2 cellular contexts compared by ENCODE assay signal in the genomic region with DNA sequence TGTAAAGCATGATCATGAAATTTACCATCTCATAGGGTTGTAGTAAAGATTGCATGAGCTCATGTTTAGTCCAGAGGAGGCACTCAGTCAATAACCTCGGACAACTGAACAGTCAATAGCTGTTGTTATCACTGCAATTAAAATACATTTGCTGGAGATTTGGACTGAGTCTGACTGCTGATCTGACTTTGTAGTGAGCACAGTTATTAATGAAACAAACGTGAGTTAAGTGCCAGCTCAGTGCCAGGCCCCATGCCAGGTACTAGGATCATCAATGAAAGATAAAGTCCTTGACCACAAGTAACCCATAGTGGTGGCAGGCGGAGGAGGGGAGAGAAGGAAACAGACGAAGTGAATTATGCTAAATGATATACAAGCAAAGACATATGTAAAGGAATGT.
TF ChIP-seq lines count a peak whose summit lies in the region.

No MANE protein-coding gene starts in this region.

TF ChIP-seq in liver, 16 proteins besides CTCF, POLR2A, EP300 and RAD21:
- TF ChIP-seq YY1 (IDR thresholded peaks at IDR 0.05) (no peak), RXRA (IDR thresholded peaks at IDR 0.05) (peak in 1 of 2 donors; percentile 6), SP1 (IDR thresholded peaks at IDR 0.05) (no peak), FOXA2 (IDR thresholded peaks at IDR 0.05) (no peak), FOXA1 (IDR thresholded peaks at IDR 0.05) (no peak), GABPA (IDR thresholded peaks at IDR 0.05 in 1 of 2, conservative IDR thresholded peaks at IDR 0.05 in 1 of 2) (no peak), REST (IDR thresholded peaks at IDR 0.05) (no peak)
- TF ChIP-seq, protein P1, sequence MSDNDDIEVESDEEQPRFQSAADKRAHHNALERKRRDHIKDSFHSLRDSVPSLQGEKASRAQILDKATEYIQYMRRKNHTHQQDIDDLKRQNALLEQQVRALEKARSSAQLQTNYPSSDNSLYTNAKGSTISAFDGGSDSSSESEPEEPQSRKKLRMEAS (IDR thresholded peaks at IDR 0.05): peak; percentile 17
- TF ChIP-seq, protein P2, sequence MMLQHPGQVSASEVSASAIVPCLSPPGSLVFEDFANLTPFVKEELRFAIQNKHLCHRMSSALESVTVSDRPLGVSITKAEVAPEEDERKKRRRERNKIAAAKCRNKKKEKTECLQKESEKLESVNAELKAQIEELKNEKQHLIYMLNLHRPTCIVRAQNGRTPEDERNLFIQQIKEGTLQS (IDR thresholded peaks at IDR 0.05): no peak

TF ChIP-seq in HepG2, 621 proteins besides CTCF, POLR2A, EP300 and RAD21:
- TF ChIP-seq GPN1 (CRISPR knock-in tag; IDR thresholded peaks at IDR 0.05; ENCODE audit: borderline replicate concordance) (no peak), SNAPC4 (CRISPR knock-in tag; IDR thresholded peaks at IDR 0.05) (no peak), CCDC6 (CRISPR knock-in tag; IDR thresholded peaks at IDR 0.05) (no peak), ZNF678 (CRISPR knock-in tag; IDR thresholded peaks at IDR 0.05) (no peak), HDAC1 (CRISPR knock-in tag; IDR thresholded peaks at IDR 0.05) (no peak), ZNF496 (CRISPR knock-in tag; IDR thresholded peaks at IDR 0.05; ENCODE audit: insufficient replicate concordance) (no peak), ELF4 (CRISPR knock-in tag; IDR thresholded peaks at IDR 0.05; ENCODE audit: borderline replicate concordance) (no peak), TARDBP (CRISPR knock-in tag; IDR thresholded peaks at IDR 0.05) (no peak), ZNF30 (CRISPR knock-in tag; IDR thresholded peaks at IDR 0.05) (no peak), RBM39 (IDR thresholded peaks at IDR 0.05; ENCODE audit: low read depth, low read length, poor library complexity, severe bottlenecking) (no peak), SSRP1 (CRISPR knock-in tag; IDR thresholded peaks at IDR 0.05) (no peak)
